In genomic region chr12:45426294-45426693, GRCh38 we compare ENCODE assay signal across 26 cellular contexts.
"Had no signal": no experiment of that assay in that cellular context is flagged by ENCODE, and none has a peak within 500 bp of the region (broad histone marks: within the 10 kb centered on the region; RNA-seq: fewer than 3 reads in every experiment).

No MANE protein-coding gene starts in this region.

- DNase-seq: activated CD4-positive, alpha-beta memory T cell treated with anti-CD3 and anti-CD28 coated beads, Interleukin-2, amount 10 ng/mL, durations not matched to agents 7 days and 5 days; activated CD4-positive, alpha-beta T cell treated with anti-CD3 and anti-CD28 coated beads for 4 hours; activated CD4-positive, CD25-positive, alpha-beta regulatory T cell; activated effector memory CD4-positive, alpha-beta T cell treated with anti-CD3 and anti-CD28 coated beads, Interleukin-2, amount 50 U/mL, for 16 hours; activated T-cell treated with anti-CD3 and anti-CD28 coated beads for 4 hours; anterior cingulate cortex; body of pancreas; effector CD4-positive, alpha-beta T cell; foreskin fibroblast; kidney; naive thymus-derived CD8-positive, alpha-beta T cell; posterior cingulate gyrus; sigmoid colon; stimulated activated CD4-positive, alpha-beta T cell treated with anti-CD3 and anti-CD28 coated beads, Interleukin-15, amount 100 ng/mL, for 24 hours; stimulated activated naive CD4-positive, alpha-beta T cell treated with Interleukin-2 at 50 U/mL for 16 hours; substantia nigra; T1000; thyroid gland; upper lobe of right lung had no signal

- H2AFZ ChIP-seq: neural progenitor cell had no signal

- H3K9me3 ChIP-seq: body of pancreas, sigmoid colon, thyroid gland, upper lobe of right lung had no signal

- FAIRE-seq: endometrium, kidney had no signal

- H3K27ac Mint-ChIP-seq: activated CD4-positive, alpha-beta memory T cell treated with anti-CD3 and anti-CD28 coated beads, Interleukin-2, amount 10 ng/mL, durations not matched to agents 7 days and 5 days; activated naive CD4-positive, alpha-beta T cell treated with anti-CD3 and anti-CD28 coated beads, Interleukin-2, amount 50 U/mL, for 24 hours; mesothelial cell of epicardium; neural progenitor cell had no signal

- H3K4me1 Mint-ChIP-seq: activated naive CD4-positive, alpha-beta T cell treated with anti-CD3 and anti-CD28 coated beads, Interleukin-2, amount 50 U/mL, for 24 hours; mesothelial cell of epicardium; neural progenitor cell had no signal

- H3K4me1 ChIP-seq: body of pancreas, neural progenitor cell, sigmoid colon, thyroid gland, upper lobe of right lung had no signal

- H3K9me3 Mint-ChIP-seq: activated CD4-positive, alpha-beta memory T cell treated with anti-CD3 and anti-CD28 coated beads, Interleukin-2, amount 10 ng/mL, durations not matched to agents 7 days and 5 days; activated naive CD4-positive, alpha-beta T cell treated with anti-CD3 and anti-CD28 coated beads, Interleukin-2, amount 50 U/mL, for 24 hours; mesothelial cell of epicardium; neural progenitor cell had no signal

- H3K4me3 Mint-ChIP-seq: activated CD4-positive, alpha-beta memory T cell treated with anti-CD3 and anti-CD28 coated beads, Interleukin-2, amount 10 ng/mL, durations not matched to agents 7 days and 5 days; activated naive CD4-positive, alpha-beta T cell treated with anti-CD3 and anti-CD28 coated beads, Interleukin-2, amount 50 U/mL, for 24 hours; mesothelial cell of epicardium; naive thymus-derived CD8-positive, alpha-beta T cell; neural progenitor cell had no signal

- H3K27ac ChIP-seq: body of pancreas, cardiac muscle cell, neural progenitor cell, sigmoid colon, thyroid gland, upper lobe of right lung had no signal

- H3K27me3 Mint-ChIP-seq: activated CD4-positive, alpha-beta memory T cell treated with anti-CD3 and anti-CD28 coated beads, Interleukin-2, amount 10 ng/mL, durations not matched to agents 7 days and 5 days; activated naive CD4-positive, alpha-beta T cell treated with anti-CD3 and anti-CD28 coated beads, Interleukin-2, amount 50 U/mL, for 24 hours; naive thymus-derived CD8-positive, alpha-beta T cell had no signal

- ATAC-seq: body of pancreas; left lobe of liver; naive thymus-derived CD8-positive, alpha-beta T cell; upper lobe of right lung had no signal

- H3K4me3 ChIP-seq: body of pancreas, cardiac muscle cell, neural progenitor cell, sigmoid colon, smooth muscle cell, thyroid gland, upper lobe of right lung had no signal

- H3K4me2 ChIP-seq: neural progenitor cell, smooth muscle cell had no signal

- H3K27me3 ChIP-seq: body of pancreas, cardiac muscle cell, neural progenitor cell, sigmoid colon, thyroid gland, upper lobe of right lung had no signal

- H3K9ac ChIP-seq: neural progenitor cell had no signal
